Comparison of ENCODE assay signal across 15 cellular contexts in genomic region chr13:29681859-29682258, GRCh38.
DNase-seq lines count a peak whose midpoint lies in the region; ATAC-seq and TF ChIP-seq lines count a peak whose summit lies in the region.
"Had no signal": no experiment of that assay in that cellular context is flagged by ENCODE, and none has a peak within 500 bp of the region (broad histone marks: within the 10 kb centered on the region; RNA-seq: fewer than 3 reads in every experiment).

No MANE protein-coding gene starts in this region.

- no peaks in the 10 kb centered on the region for H3F3A ChIP-seq in neural progenitor cell (ENCODE audit: low read depth)

- no peak for ATAC-seq in HG02938 (IDR thresholded peaks at IDR 0.05; ENCODE audit: unreplicated experiment)
- ATAC-seq: GM23338, K562 had no signal

- H3K79me2 ChIP-seq in neural progenitor cell (ENCODE audit: low read depth): no peaks in the 10 kb centered on the region

- no peak overlapping the region for H3K9ac ChIP-seq in BLaER1 treated with 17β-estradiol and CSF1 and Interleukin-3, amounts not matched to agents 10 nM and 100 nM
- H3K9ac ChIP-seq in neural progenitor cell: no peak overlapping the region

- H3K36me3 ChIP-seq in BLaER1 treated with 17β-estradiol and CSF1 and Interleukin-3, amounts not matched to agents 10 nM and 100 nM: no peaks in the 10 kb centered on the region
- H3K36me3 ChIP-seq in neural progenitor cell: no peaks in the 10 kb centered on the region

- H3K27ac ChIP-seq in BLaER1 treated with 17β-estradiol and CSF1 and Interleukin-3, amounts not matched to agents 10 nM and 100 nM: no peak overlapping the region; a peak in 1 of 22 replicates
- H3K27ac ChIP-seq in neural progenitor cell: no peak overlapping the region

- peaks cover 0 to 8% (median 0%) of the 10 kb centered on the region in 11 experiments; a peak in 2 of 22 replicates for H3K9me3 ChIP-seq in BLaER1 treated with 17β-estradiol and CSF1 and Interleukin-3, amounts not matched to agents 10 nM and 100 nM (replicated peaks in 1 of 11)
- no peaks in the 10 kb centered on the region for H3K9me3 ChIP-seq in neural progenitor cell (ENCODE audit: low read depth)
- H3K9me3 ChIP-seq: Caco-2 had no signal

- H3K4me3 ChIP-seq in AG10803 (ENCODE audit: low read length): no peak overlapping the region
- no peak overlapping the region for H3K4me3 ChIP-seq in BLaER1 treated with 17β-estradiol and CSF1 and Interleukin-3, amounts not matched to agents 10 nM and 100 nM
- no peak overlapping the region for H3K4me3 ChIP-seq in fibroblast of mammary gland (ENCODE audit: control insufficient read depth, low read depth, low read length)
- H3K4me3 ChIP-seq in neural progenitor cell: no peak overlapping the region
- H3K4me3 ChIP-seq: GM23338, K562 had no signal

- no peak overlapping the region for H2AFZ ChIP-seq in neural progenitor cell (replicated peaks)
- H2AFZ ChIP-seq: GM23338 had no signal

- no peaks in the 10 kb centered on the region for H3K27me3 ChIP-seq in BLaER1 treated with 17β-estradiol and CSF1 and Interleukin-3, amounts not matched to agents 10 nM and 100 nM
- no peaks in the 10 kb centered on the region for H3K27me3 ChIP-seq in neural progenitor cell

- DNase-seq in AG10803 (ENCODE audit: low read depth): peak; percentile 62
- DNase-seq in fibroblast of mammary gland (ENCODE audit: low read depth): peak; percentile 11
- no peak for DNase-seq in neural progenitor cell (ENCODE audit: low spot score)
- no peak for DNase-seq in COLO668 (lab: John Stamatoyannopoulos, UW; ENCODE audit: unreplicated experiment)
- no peak for DNase-seq in NCI-H2029 treated with DMSO at 0.1 percent for 48 hours (lab: John Stamatoyannopoulos, UW)
- DNase-seq: C1 segment of cervical spinal cord; Caco-2; CD4-positive, CD25-positive, alpha-beta regulatory T cell; CD8-positive, alpha-beta memory T cell; HCEC 1CT; IMR-90 had no signal

- no peaks in the 10 kb centered on the region for H3K36me3 Mint-ChIP-seq in neural progenitor cell
- H3K36me3 Mint-ChIP-seq: CD4-positive, CD25-positive, alpha-beta regulatory T cell; CD8-positive, alpha-beta memory T cell had no signal

- no peaks in the 10 kb centered on the region for H3K9me3 Mint-ChIP-seq in neural progenitor cell
- H3K9me3 Mint-ChIP-seq: GM23338 had no signal

- H3K4me2 ChIP-seq in BLaER1 treated with 17β-estradiol and CSF1 and Interleukin-3, amounts not matched to agents 10 nM and 100 nM: peak overlapping the region in 8 of 11 experiments; percentile 6 to 55 (median 36); a peak in 14 of 22 replicates
- H3K4me2 ChIP-seq in neural progenitor cell: no peak overlapping the region
- H3K4me2 ChIP-seq: GM23338 had no signal

- peaks cover 0 to 13% (median 9%) of the 10 kb centered on the region in 10 experiments; a peak in 15 of 20 replicates for H3K4me1 ChIP-seq in BLaER1 treated with 17β-estradiol and CSF1 and Interleukin-3, amounts not matched to agents 10 nM and 100 nM
- no peaks in the 10 kb centered on the region for H3K4me1 ChIP-seq in neural progenitor cell
- H3K4me1 ChIP-seq: Caco-2 had no signal

- H3K27me3 Mint-ChIP-seq in neural progenitor cell (ENCODE audit: insufficient read depth, low read depth): peaks cover 2% of the 10 kb centered on the region

- H3K4me3 Mint-ChIP-seq in neural progenitor cell: no peak overlapping the region
- H3K4me3 Mint-ChIP-seq: CD4-positive, CD25-positive, alpha-beta regulatory T cell; CD8-positive, alpha-beta memory T cell; GM23338 had no signal

- H3K27ac Mint-ChIP-seq in neural progenitor cell: peak overlapping the region; percentile 52
- H3K27ac Mint-ChIP-seq: CD4-positive, CD25-positive, alpha-beta regulatory T cell; CD8-positive, alpha-beta memory T cell; GM23338 had no signal

- no peaks in the 10 kb centered on the region for H3K4me1 Mint-ChIP-seq in neural progenitor cell
- H3K4me1 Mint-ChIP-seq: CD4-positive, CD25-positive, alpha-beta regulatory T cell; CD8-positive, alpha-beta memory T cell had no signal

- no peaks in the 10 kb centered on the region for H4K20me1 ChIP-seq in BLaER1 treated with 17β-estradiol and CSF1 and Interleukin-3, amounts not matched to agents 10 nM and 100 nM
- no peaks in the 10 kb centered on the region for H4K20me1 ChIP-seq in neural progenitor cell (ENCODE audit: low read depth)

- TF ChIP-seq CTCF in AG10803 (conservative IDR thresholded peaks at IDR 0.05; ENCODE audit: low read length): no peak
- TF ChIP-seq CTCF in fibroblast of mammary gland (conservative IDR thresholded peaks at IDR 0.05; ENCODE audit: control insufficient read depth, insufficient read depth, low read depth, low read length): no peak
- no peak for TF ChIP-seq CTCF in neural progenitor cell (IDR thresholded peaks at IDR 0.05)

Comparison
In these comparisons a context has a peak if more than half of its experiments do, and no peak if none do; other contexts are left out.
1. DNase-seq: peak in AG10803 (single experiment) and fibroblast of mammary gland (single experiment); none in neural progenitor cell (single experiment), COLO668 (single experiment) and NCI-H2029 treated with DMSO at 0.1 percent for 48 hours (single experiment).